In the genomic region with DNA sequence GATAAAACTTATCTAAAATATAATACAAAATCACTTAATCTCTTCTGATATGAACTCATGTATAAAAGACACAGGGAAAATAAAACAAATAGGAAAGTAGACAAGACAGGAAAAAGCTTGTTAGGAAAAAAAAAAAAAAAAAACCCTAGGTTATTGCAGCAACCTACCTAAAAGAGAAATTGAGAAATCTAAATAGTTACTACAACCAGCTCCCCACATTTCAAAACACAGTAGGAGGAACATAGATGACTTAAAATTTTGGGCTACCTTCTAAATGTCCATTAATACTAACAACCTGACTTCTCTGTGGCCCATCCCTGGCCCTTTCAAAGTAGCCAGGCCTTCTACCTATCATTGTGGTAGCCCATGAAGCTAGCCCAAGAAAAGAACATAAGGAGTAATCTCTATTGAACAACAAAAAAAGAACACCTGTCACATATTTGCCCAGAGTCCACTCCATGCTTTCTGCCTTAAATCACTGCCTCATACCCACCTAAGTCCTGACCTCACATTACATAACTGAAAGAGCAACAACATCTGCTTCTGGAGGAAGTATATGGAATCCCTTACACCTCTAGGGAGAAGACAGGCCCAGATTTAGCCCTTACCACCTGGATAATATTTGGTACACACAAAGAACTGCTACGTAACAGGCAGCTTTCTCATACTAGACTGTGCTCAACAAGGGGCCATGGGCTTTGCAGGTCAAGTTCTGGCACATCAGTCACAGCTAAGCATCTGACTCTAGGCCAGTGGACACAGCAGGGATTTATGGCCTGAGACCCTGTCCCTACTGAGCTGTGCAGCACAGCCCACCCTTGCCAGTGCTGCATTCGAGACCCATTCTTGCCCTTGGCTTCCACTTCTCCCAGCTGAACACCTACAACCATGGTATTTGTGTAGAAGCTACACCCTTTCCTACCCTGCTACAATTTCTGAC, we compare ENCODE assay signal across 18 cellular contexts. TPM values are rescaled to one million over a fixed set of nuclear protein-coding genes. Genes with fewer than 3 reads are reported as not detected.
DNase-seq lines count a peak whose midpoint lies in the region; ATAC-seq, FAIRE-seq and TF ChIP-seq lines count a peak whose summit lies in the region.
"Had no signal": no experiment of that assay in that cellular context is flagged by ENCODE, and none has a peak within 500 bp of the region (broad histone marks: within the 10 kb centered on the region; RNA-seq: fewer than 3 reads in every experiment).

No MANE protein-coding gene starts in this region.

- POLR2A ChIA-PET in K562 (lab: Yijun Ruan, JAX) (interaction anchor here (0.6 to 1.2 kb wide), 2 partner anchors 9 to 11 kb away, joined by 3 read pairs; no protein-coding TSS in a partner anchor), T-cell (lab: Charles Lee) (interaction anchor here (0.6 to 0.7 kb wide), 2 partner anchors 24 to 168 kb away, joined by 5 read pairs; no protein-coding TSS in a partner anchor)

- no peak for TF ChIP-seq CTCF in K562 (IDR thresholded peaks at IDR 0.05 in 2 of 3, conservative IDR thresholded peaks at IDR 0.05 in 1 of 3; ENCODE audit: insufficient read depth in 2 of 3, low read depth in 1 of 3, low read length in 3 of 3)
- TF ChIP-seq CTCF in parathyroid adenoma (IDR thresholded peaks at IDR 0.05): no peak

- CTCF ChIA-PET in K562 (lab: Yijun Ruan, JAX; ENCODE audit: low intra/inter-chr PET ratio) (no interaction called here), T-cell (lab: Charles Lee) (interaction anchor here (0.6 to 1.0 kb wide), 2 partner anchors 29 to 180 kb away, joined by 3 read pairs; no protein-coding TSS in a partner anchor)

- H4K20me1 ChIP-seq in K562 (replicated peaks; ENCODE audit: control insufficient read depth, insufficient read depth, low read length): peaks cover 14% of the 10 kb centered on the region

- H3K36me3 Mint-ChIP-seq in T-cell: peaks cover 16% of the 10 kb centered on the region

- DNase-seq in NCI-H82 (lab: John Stamatoyannopoulos, UW): peak; percentile 73
- no peak for DNase-seq in NCI-H82 treated with DMSO at 0.1 percent for 48 hours (lab: John Stamatoyannopoulos, UW; ENCODE audit: unreplicated experiment)
- no peak for DNase-seq in HTR-8/SVneo (ENCODE audit: insufficient read length, low spot score)
- DNase-seq in K562 (ENCODE audit: extremely low read depth in 1 of 4, low spot score in 3 of 4): no peak
- no peak for DNase-seq in T-cell
- DNase-seq: activated gamma-delta T cell; cortex of kidney; NCI-H345; occipital lobe; OCI-M1; stimulated activated CD4-positive, alpha-beta T cell treated with anti-CD3 and anti-CD28 coated beads, Interleukin-4, amount 100 ng/mL, for 4 hours; trophoblast cell had no signal

- H3K27ac ChIP-seq in K562 (ENCODE audit: extremely low read depth, low read depth, low read length): no peak overlapping the region
- H3K27ac ChIP-seq in parathyroid adenoma: no peak overlapping the region
- H3K27ac ChIP-seq: ascending aorta, VCaP had no signal

- TF ChIP-seq RAD21 in K562 (CRISPR knock-in tag; conservative IDR thresholded peaks at IDR 0.05 in 1 of 2, IDR thresholded peaks at IDR 0.05 in 1 of 2): no peak

- ATAC-seq in K562 (peak; percentile 63), esophagus mucosa (no peak), HG02840 (IDR thresholded peaks at IDR 0.05; ENCODE audit: low FRiP score, unreplicated experiment) (no peak), T-cell (replicated peaks in 1 of 4) (no peak)

- H3K27me3 Mint-ChIP-seq in T-cell: no peaks in the 10 kb centered on the region

- H3K4me3 Mint-ChIP-seq in T-cell: no peak overlapping the region

- BruUV-seq in K562 (replicated peaks; lab: Mats Ljungman, UMichigan): no TSS peak

- peaks cover 66% of the 10 kb centered on the region for H3K36me3 ChIP-seq in K562 (ENCODE audit: control insufficient read depth, insufficient read depth, low read length)
- no peaks in the 10 kb centered on the region for H3K36me3 ChIP-seq in parathyroid adenoma (ENCODE audit: control insufficient read depth, insufficient read depth, low read length)

- H3K27me3 ChIP-seq in K562 (ENCODE audit: control insufficient read depth in 2 of 2, insufficient read depth in 2 of 2, low read length in 2 of 2) (no peaks in the 10 kb centered on the region), parathyroid adenoma (ENCODE audit: control insufficient read depth, insufficient read depth, low read length) (no peaks in the 10 kb centered on the region)
- H3K27me3 ChIP-seq: ascending aorta had no signal

- TF ChIP-seq EP300 in K562 (IDR thresholded peaks at IDR 0.05; ENCODE audit: low read length): no peak

- intact Hi-C loops in K562 (cut with micrococcal nuclease): no loop called here

- TF ChIP-seq POLR2A in K562 (conservative IDR thresholded peaks at IDR 0.05): no peak

- H3K9me3 ChIP-seq in K562 (replicated peaks; ENCODE audit: control insufficient read depth, insufficient read depth, low read depth, low read length) (no peaks in the 10 kb centered on the region), parathyroid adenoma (ENCODE audit: control insufficient read depth, low read length) (no peaks in the 10 kb centered on the region)
- H3K9me3 ChIP-seq: ascending aorta had no signal

- H3K9ac ChIP-seq in K562 (ENCODE audit: insufficient read depth in 1 of 2, low read depth in 2 of 2, low read length in 2 of 2) (no peak overlapping the region; a peak in 1 of 4 replicates), parathyroid adenoma (no peak overlapping the region)

- FAIRE-seq in HTR-8/SVneo (lab: Jason Lieb, UNC) (peak; percentile 58), K562 (lab: Jason Lieb, UNC) (no peak)
- FAIRE-seq: G401.6 had no signal

- in situ Hi-C loops in K562 (cut with MboI): no loop called here

- H3K9me1 ChIP-seq in K562 (ENCODE audit: control insufficient read depth, insufficient read depth, low read length): peaks cover 15% of the 10 kb centered on the region

- H3K4me3 ChIP-seq in K562 (no peak overlapping the region), parathyroid adenoma (ENCODE audit: low read depth, low read length) (peak overlapping the region; percentile 12)
- H3K4me3 ChIP-seq: ascending aorta had no signal

- H3K9me3 Mint-ChIP-seq in T-cell: no peaks in the 10 kb centered on the region

- no peak overlapping the region for H3K27ac Mint-ChIP-seq in T-cell

- WGBS in K562 (ENCODE audit: insufficient coverage, low coverage, missing lambda C conversion rate): 94% methylated on average over 2 of the region's 2 CpGs

- H3K4me1 ChIP-seq in K562 (replicated peaks in 1 of 2; ENCODE audit: control insufficient read depth in 2 of 2, insufficient read depth in 2 of 2, low read length in 2 of 2) (peaks cover 0 to 18% of the 10 kb centered on the region in 2 experiments; a peak in 2 of 5 replicates), parathyroid adenoma (peaks cover 21% of the 10 kb centered on the region)
- H3K4me1 ChIP-seq: ascending aorta had no signal

- H3K4me2 ChIP-seq in K562 (ENCODE audit: insufficient read depth, low read length) (no peak overlapping the region), parathyroid adenoma (ENCODE audit: low read length) (no peak overlapping the region)

- H2AFZ ChIP-seq in K562 (ENCODE audit: low read depth, low read length): no peak overlapping the region
- H2AFZ ChIP-seq in parathyroid adenoma: no peak overlapping the region

- H3K79me2 ChIP-seq in K562 (ENCODE audit: control insufficient read depth, insufficient read depth, low read length) (peaks cover 75% of the 10 kb centered on the region), parathyroid adenoma (peaks cover 36% of the 10 kb centered on the region)

- H3K4me1 Mint-ChIP-seq in T-cell: peaks cover 51 to 61% (median 53%) of the 10 kb centered on the region in 3 donors

TF ChIP-seq in K562, 482 proteins besides CTCF, POLR2A, EP300 and RAD21 (continues in another document):
- no peak for TF ChIP-seq ETV6 (IDR thresholded peaks at IDR 0.05; ENCODE audit: borderline replicate concordance in 1 of 2, low read depth in 2 of 2, low read length in 1 of 2)
- TF ChIP-seq ETV6 (CRISPR knock-in tag; IDR thresholded peaks at IDR 0.05; ENCODE audit: borderline replicate concordance): no peak
- TF ChIP-seq, protein P1, sequence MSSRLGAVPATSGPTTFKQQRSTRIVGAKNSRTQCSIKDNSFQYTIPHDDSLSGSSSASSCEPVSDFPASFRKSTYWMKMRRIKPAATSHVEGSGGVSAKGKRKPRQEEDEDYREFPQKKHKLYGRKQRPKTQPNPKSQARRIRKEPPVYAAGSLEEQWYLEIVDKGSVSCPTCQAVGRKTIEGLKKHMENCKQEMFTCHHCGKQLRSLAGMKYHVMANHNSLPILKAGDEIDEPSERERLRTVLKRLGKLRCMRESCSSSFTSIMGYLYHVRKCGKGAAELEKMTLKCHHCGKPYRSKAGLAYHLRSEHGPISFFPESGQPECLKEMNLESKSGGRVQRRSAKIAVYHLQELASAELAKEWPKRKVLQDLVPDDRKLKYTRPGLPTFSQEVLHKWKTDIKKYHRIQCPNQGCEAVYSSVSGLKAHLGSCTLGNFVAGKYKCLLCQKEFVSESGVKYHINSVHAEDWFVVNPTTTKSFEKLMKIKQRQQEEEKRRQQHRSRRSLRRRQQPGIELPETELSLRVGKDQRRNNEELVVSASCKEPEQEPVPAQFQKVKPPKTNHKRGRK (tag; IDR thresholded peaks at IDR 0.05): no peak
- no peak for TF ChIP-seq RBM22 (IDR thresholded peaks at IDR 0.05; ENCODE audit: low read depth, low read length, poor library complexity, severe bottlenecking)
- TF ChIP-seq FOSL1 (tag; conservative IDR thresholded peaks at IDR 0.05): no peak
- TF ChIP-seq ZNF583 (CRISPR knock-in tag; IDR thresholded peaks at IDR 0.05): no peak
- TF ChIP-seq NR2F6 (CRISPR knock-in tag; IDR thresholded peaks at IDR 0.05): no peak
- TF ChIP-seq TRIM24 (IDR thresholded peaks at IDR 0.05): no peak

RNA-seq across cellular contexts. Expression of gene SUCLG1, which starts 8.5 kb away (rescaled TPM):
- 25.2 and 55.9 TPM in 2 replicates for total RNA-seq in K562 (2011; cell fraction: chromatin; rRNA removed; ENCODE audit: low replicate concordance)
- 17.0 and 31.5 TPM in 2 replicates for total RNA-seq in K562 (2011; cell fraction: nucleolus; rRNA removed)
- total RNA-seq in K562 (2011; cell fraction: nucleoplasm; rRNA removed): 32.8 and 48.8 TPM in 2 replicates
- total RNA-seq in K562 (2014; rRNA removed): 81.1 and 90.5 TPM in 2 replicates
- total RNA-seq in K562 (2014; rRNA removed; fragmentation: Illumina TruSeq; extraction: Trizol): 122 and 136 TPM in 2 replicates
- total RNA-seq in K562 (2015; rRNA removed; fragmentation: Illumina TruSeq; extraction: Trizol): 113 and 123 TPM in 2 replicates
- total RNA-seq in K562 (2021): 108 and 122 TPM in 2 replicates
- 64.2 and 112 TPM in 2 replicates for polyA plus RNA-seq in K562 (2011; rRNA removed)
- polyA plus RNA-seq in K562 (2011; cell fraction: cytosol; rRNA removed): 36.6 and 56.1 TPM in 2 replicates
- 34.7 and 35.0 TPM in 2 replicates for polyA plus RNA-seq in K562 (2011; cell fraction: nucleus; rRNA removed)
- 97.4 and 110 TPM in 2 replicates for polyA plus RNA-seq in K562 (2012)
- 108 and 114 TPM in 2 replicates for polyA plus RNA-seq in K562 (2014; fragmentation: Illumina TruSeq; extraction: Trizol)
- polyA plus RNA-seq in K562 (2014; fragmentation: Nextera tagmentation; extraction: Ambion mirVana): 100 to 1,000 TPM; 261 to 325 TPM
- 115 and 127 TPM in 2 replicates for polyA plus RNA-seq in K562 (2014; rRNA removed)
- polyA minus RNA-seq in K562 (2011; rRNA and poly(A)+ RNA removed): 34.6 and 43.1 TPM in 2 replicates
- polyA minus RNA-seq in K562 (2011; cell fraction: cytosol; rRNA and poly(A)+ RNA removed): 27.5 and 29.7 TPM in 2 replicates
- polyA minus RNA-seq in K562 (2011; cell fraction: nucleus; rRNA and poly(A)+ RNA removed): 24.3 and 25.8 TPM in 2 replicates
- total RNA-seq in esophagus mucosa: 90.5 TPM
- 10 to 100 TPM; 38.9 to 49.3 (median 46.9) TPM for total RNA-seq in T-cell
